In genomic region chr3:57151021-57151449, GRCh38 we compare ENCODE assay signal across 21 cellular contexts. TPM values are rescaled to one million over a fixed set of nuclear protein-coding genes. Genes with fewer than 3 reads are reported as not detected.
DNase-seq lines count a peak whose midpoint lies in the region; ATAC-seq and TF ChIP-seq lines count a peak whose summit lies in the region.
"Had no signal": no experiment of that assay in that cellular context is flagged by ENCODE, and none has a peak within 500 bp of the region (broad histone marks: within the 10 kb centered on the region; RNA-seq: fewer than 3 reads in every experiment).

No MANE protein-coding gene starts in this region.

- H3K4ac ChIP-seq in mesendoderm (ENCODE audit: low read depth, low read length), result no peak overlapping the region

- H3K36me3 ChIP-seq in A673 (ENCODE audit: insufficient read depth, low read length, poor library complexity, severe bottlenecking), result no peaks in the 10 kb centered on the region
- peaks cover 6% of the 10 kb centered on the region; the same call in 1 of the 2 replicates for H3K36me3 ChIP-seq in HUES48 (ENCODE audit: control insufficient read depth, insufficient read depth, low read length)
- peaks cover 5% of the 10 kb centered on the region for H3K36me3 ChIP-seq in mesendoderm (ENCODE audit: control insufficient read depth, insufficient read depth, low read length)
- H3K36me3 ChIP-seq: gastroesophageal sphincter had no signal

- H3K18ac ChIP-seq in mesendoderm (ENCODE audit: low read length), result no peak overlapping the region

- H4K8ac ChIP-seq in mesendoderm (ENCODE audit: low read depth, low read length), result no peak overlapping the region

- no peak overlapping the region for H3K4me2 ChIP-seq in mesendoderm (ENCODE audit: low read length)

- peaks cover 30% of the 10 kb centered on the region for H3K4me1 ChIP-seq in A673 (ENCODE audit: insufficient read depth, low read length, poor library complexity, severe bottlenecking)
- H3K4me1 ChIP-seq in HUES48 (ENCODE audit: control insufficient read depth, insufficient read depth, low read length), result peaks cover 44% of the 10 kb centered on the region
- H3K4me1 ChIP-seq in mesendoderm (ENCODE audit: control insufficient read depth, low read depth, low read length), result peaks cover 22% of the 10 kb centered on the region
- H3K4me1 ChIP-seq: body of pancreas had no signal

- DNase-seq in A673 (ENCODE audit: low spot score) (peak; percentile 44), dedifferentiated amniotic fluid mesenchymal stem cell (ENCODE audit: extremely low spot score) (peak; percentile 68), myocyte (ENCODE audit: low read depth) (peak; percentile 19), NCI-H345 (lab: John Stamatoyannopoulos, UW) (no peak), globus pallidus (ENCODE audit: low spot score) (no peak), mesendoderm (no peak)
- DNase-seq: ACHN; activated B cell treated with CpG ODN at 0.5 μM for 24 hours; activated CD8-positive, alpha-beta memory T cell treated with anti-CD3 and anti-CD28 coated beads, Interleukin-2, amount 10 ng/mL, durations not matched to agents 7 days and 5 days; activated gamma-delta T cell treated with Interleukin-2 at 50 U/mL for 16 hours; body of pancreas; Calu3; effector CD8-positive, alpha-beta T cell; mucosa of descending colon; NCI-H187 treated with DMSO at 0.1 percent for 48 hours; NCI-H748 treated with DMSO at 0.1 percent for 48 hours; stimulated activated CD4-positive, alpha-beta T cell treated with anti-CD3 and anti-CD28 coated beads, Interleukin-1b, Interleukin-23, amount 100 ng/mL, for 48 hours had no signal

- CTCF ChIA-PET in A673 (lab: Charles Lee), result no interaction called here

- peaks cover 75% of the 10 kb centered on the region for H3K79me2 ChIP-seq in mesendoderm (ENCODE audit: control insufficient read depth, insufficient read depth, low read length)

- no peak overlapping the region for H2BK15ac ChIP-seq in mesendoderm (replicated peaks; ENCODE audit: low read depth)

- no peak overlapping the region for H3K23ac ChIP-seq in mesendoderm (ENCODE audit: low read length)

- H2BK5ac ChIP-seq in mesendoderm (ENCODE audit: low read length), result no peak overlapping the region

- H4K5ac ChIP-seq in mesendoderm (ENCODE audit: low read length), result no peak overlapping the region

- peaks cover 27% of the 10 kb centered on the region for H3K79me1 ChIP-seq in mesendoderm (ENCODE audit: low read length)

- ATAC-seq in GM21423 (IDR thresholded peaks at IDR 0.05; ENCODE audit: unreplicated experiment), result no peak
- ATAC-seq: activated CD8-positive, alpha-beta memory T cell treated with anti-CD3 and anti-CD28 coated beads, Interleukin-2, amount 10 ng/mL, durations not matched to agents 7 days and 5 days; body of pancreas; gastroesophageal sphincter; mucosa of descending colon had no signal

- intact Hi-C loops in A673 (cut with micrococcal nuclease; ENCODE audit: unreplicated experiment), result no loop called here

- H3K4me3 ChIP-seq in A673 (ENCODE audit: low read depth, low read length, poor library complexity, severe bottlenecking) (no peak overlapping the region), HUES48 (ENCODE audit: low read depth, low read length) (no peak overlapping the region), mesendoderm (ENCODE audit: low read length) (no peak overlapping the region)
- H3K4me3 ChIP-seq: body of pancreas, gastroesophageal sphincter, mucosa of descending colon had no signal

- POLR2A ChIA-PET in A673 (lab: Charles Lee; ENCODE audit: low non-redundant PET), result no interaction called here

- H2AK5ac ChIP-seq in mesendoderm (ENCODE audit: low read length), result no peak overlapping the region

- no peaks in the 10 kb centered on the region for H3K9me3 ChIP-seq in A673 (ENCODE audit: low read depth, low read length, poor library complexity, severe bottlenecking)
- no peaks in the 10 kb centered on the region for H3K9me3 ChIP-seq in HUES48 (ENCODE audit: control insufficient read depth, insufficient read depth, low read length)
- H3K9me3 ChIP-seq: body of pancreas, gastroesophageal sphincter, mucosa of descending colon had no signal

- H3K27ac ChIP-seq in A673 (ENCODE audit: low read depth, low read length, poor library complexity, severe bottlenecking) (no peak overlapping the region), HUES48 (ENCODE audit: low read depth, low read length) (peak overlapping the region; percentile 23), mesendoderm (ENCODE audit: low read depth, low read length) (no peak overlapping the region)
- H3K27ac ChIP-seq: body of pancreas had no signal

- no CpG with 5 or more reads among the region's 2 CpGs for whole genome bisulfite sequencing in mesendoderm (ENCODE audit: extremely low coverage, insufficient coverage, low lambda C conversion rate)

- no peak overlapping the region for H3K9ac ChIP-seq in HUES48 (ENCODE audit: low read depth, low read length)
- no peak overlapping the region for H3K9ac ChIP-seq in mesendoderm (ENCODE audit: low read length)

- no peak for TF ChIP-seq CTCF in A673 (conservative IDR thresholded peaks at IDR 0.05; ENCODE audit: low read depth, low read length)

- H3K56ac ChIP-seq in mesendoderm (ENCODE audit: low read length), result no peak overlapping the region

- H2BK120ac ChIP-seq in mesendoderm (ENCODE audit: low read depth, low read length), result no peak overlapping the region

- H3K27me3 ChIP-seq in A673 (replicated peaks; ENCODE audit: insufficient read depth, low read depth, low read length, poor library complexity) (no peaks in the 10 kb centered on the region), HUES48 (ENCODE audit: control insufficient read depth, insufficient read depth, low read length) (no peaks in the 10 kb centered on the region), mesendoderm (ENCODE audit: insufficient read depth, low read length, poor library complexity) (no peaks in the 10 kb centered on the region)
- H3K27me3 ChIP-seq: body of pancreas, gastroesophageal sphincter had no signal

- BruUV-seq in A673 (replicated peaks; lab: Mats Ljungman, UMichigan), result no TSS peak

RNA-seq across cellular contexts. Expression of gene IL17RD, which starts 14.1 kb away (rescaled TPM):
- 1.3 and 2.2 TPM in 2 replicates for total RNA-seq in A673 (2021)
- 0.56 and 0.73 TPM in 2 replicates for total RNA-seq in myocyte
- 0.40 TPM for polyA plus RNA-seq in myocyte (2012)
- polyA plus RNA-seq in mesendoderm (2013, experiment 1 of 2), result 69.8 TPM
- polyA plus RNA-seq in mesendoderm (2013, experiment 2 of 2), result 70.2 TPM
- total RNA-seq: activated B cell treated with CpG ODN at 0.5 μM for 24 hours had no signal

RNA-seq across cellular contexts. Expression of gene HESX1, which starts 48.7 kb away (rescaled TPM):
- total RNA-seq in A673 (2021) (not detected in 2 replicates), myocyte (0.59 and 0.73 TPM in 2 replicates)
- polyA plus RNA-seq in myocyte (2012), result 0.42 TPM
- polyA plus RNA-seq in mesendoderm (2013, experiment 1 of 2), result 1.3 TPM
- polyA plus RNA-seq in mesendoderm (2013, experiment 2 of 2), result 1.4 TPM
- total RNA-seq: body of pancreas, gastroesophageal sphincter, HT-29 had no signal

Comparison
In these comparisons a context has a peak if more than half of its experiments do, and no peak if none do; other contexts are left out.
1. DNase-seq: peak in A673 (single experiment), dedifferentiated amniotic fluid mesenchymal stem cell (single experiment) and myocyte (single experiment); none in NCI-H345 (single experiment), globus pallidus (single experiment) and mesendoderm (single experiment).